ENCODE assay signal across 18 cellular contexts in the genomic region with DNA sequence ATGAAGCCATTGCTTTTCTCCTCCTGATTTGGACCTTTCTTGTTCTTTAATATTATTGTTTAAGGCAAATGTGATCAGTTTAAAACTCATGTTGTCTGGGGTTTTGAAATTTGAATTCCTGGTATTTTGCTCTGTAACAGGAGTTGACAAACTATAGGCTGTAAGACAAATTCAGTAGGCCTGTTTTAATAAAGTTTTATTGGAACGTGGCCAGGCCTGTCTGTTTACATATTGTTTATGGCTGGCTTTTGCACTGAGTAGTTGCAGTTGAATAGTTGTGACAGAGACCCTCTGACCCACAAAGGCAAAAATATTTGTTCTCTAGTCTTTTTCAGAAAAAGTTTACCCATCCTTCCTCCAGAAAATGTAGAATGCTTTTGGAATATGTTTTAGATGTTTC. TPM values are rescaled to one million over a fixed set of nuclear protein-coding genes. Genes with fewer than 3 reads are reported as not detected.
DNase-seq lines count a peak whose midpoint lies in the region; ATAC-seq, FAIRE-seq and TF ChIP-seq lines count a peak whose summit lies in the region.
"Had no signal": no experiment of that assay in that cellular context is flagged by ENCODE, and none has a peak within 500 bp of the region (broad histone marks: within the 10 kb centered on the region; RNA-seq: fewer than 3 reads in every experiment).

No MANE protein-coding gene starts in this region.

- H3K4me2 ChIP-seq in K562 (ENCODE audit: insufficient read depth, low read length), result no peak overlapping the region
- H3K4me2 ChIP-seq: A549; BLaER1 treated with 17β-estradiol and CSF1 and Interleukin-3, amounts not matched to agents 10 nM and 100 nM had no signal

- H3K4me1 ChIP-seq in K562 (replicated peaks in 1 of 2; ENCODE audit: control insufficient read depth in 2 of 2, insufficient read depth in 2 of 2, low read length in 2 of 2) (no peaks in the 10 kb centered on the region), esophagus squamous epithelium (peaks cover 0 to 5% (median 4%) of the 10 kb centered on the region in 3 donors)
- H3K4me1 ChIP-seq: A549; BLaER1 treated with 17β-estradiol and CSF1 and Interleukin-3, amounts not matched to agents 10 nM and 100 nM; Caco-2 had no signal

- H3K27me3 ChIP-seq in K562 (ENCODE audit: control insufficient read depth in 2 of 2, insufficient read depth in 2 of 2, low read length in 2 of 2), result no peaks in the 10 kb centered on the region
- H3K27me3 ChIP-seq in esophagus squamous epithelium, result no peaks in the 10 kb centered on the region
- H3K27me3 ChIP-seq: BLaER1 treated with 17β-estradiol and CSF1 and Interleukin-3, amounts not matched to agents 10 nM and 100 nM had no signal

- TF ChIP-seq RAD21 in K562 (CRISPR knock-in tag; conservative IDR thresholded peaks at IDR 0.05 in 1 of 2, IDR thresholded peaks at IDR 0.05 in 1 of 2), result no peak

- H3K4me3 ChIP-seq in K562, result no peak overlapping the region
- H3K4me3 ChIP-seq in esophagus squamous epithelium, result no peak overlapping the region
- H3K4me3 ChIP-seq: A549; BLaER1 treated with 17β-estradiol and CSF1 and Interleukin-3, amounts not matched to agents 10 nM and 100 nM had no signal

- H3K36me3 ChIP-seq in K562 (ENCODE audit: control insufficient read depth, insufficient read depth, low read length) (peaks cover 17% of the 10 kb centered on the region; the same call in 2 of the 3 replicates), esophagus squamous epithelium (peaks cover 0 to 19% (median 0%) of the 10 kb centered on the region in 3 donors)

- peak; percentile 74 for FAIRE-seq in GM12892 (lab: Jason Lieb, UNC)
- FAIRE-seq in K562 (lab: Jason Lieb, UNC), result no peak
- FAIRE-seq: A549, G401.6, GM19239 had no signal

- no peak overlapping the region for H2AFZ ChIP-seq in K562 (ENCODE audit: low read depth, low read length)

- no peak for TF ChIP-seq POLR2A in GM12892 (IDR thresholded peaks at IDR 0.05; ENCODE audit: low read depth, low read length)
- TF ChIP-seq POLR2A in K562 (conservative IDR thresholded peaks at IDR 0.05), result no peak
- no peak for TF ChIP-seq POLR2A in esophagus squamous epithelium (IDR thresholded peaks at IDR 0.05)

- H3K9me1 ChIP-seq in K562 (ENCODE audit: control insufficient read depth, insufficient read depth, low read length), result no peaks in the 10 kb centered on the region

- H3K9ac ChIP-seq in K562 (ENCODE audit: insufficient read depth in 1 of 2, low read depth in 2 of 2, low read length in 2 of 2), result no peak overlapping the region
- H3K9ac ChIP-seq: BLaER1 treated with 17β-estradiol and CSF1 and Interleukin-3, amounts not matched to agents 10 nM and 100 nM had no signal

- BruUV-seq in K562 (replicated peaks; lab: Mats Ljungman, UMichigan), result no TSS peak

- no peak for TF ChIP-seq EP300 in K562 (IDR thresholded peaks at IDR 0.05; ENCODE audit: low read length)

- intact Hi-C loops in K562 (cut with micrococcal nuclease), result no loop called here
- intact Hi-C loops in esophagus squamous epithelium (cut with DNase I), result no loop called here

- WGBS in K562 (ENCODE audit: insufficient coverage, low coverage, missing lambda C conversion rate), result 60% methylated on average over 1 of the region's 1 CpG
- 76 to 88% methylated on average over 1 of the region's 1 CpG for whole genome bisulfite sequencing in esophagus squamous epithelium, 2 donors

- H3K79me2 ChIP-seq in K562 (ENCODE audit: control insufficient read depth, insufficient read depth, low read length), result no peaks in the 10 kb centered on the region

- H3K9me3 ChIP-seq in K562 (replicated peaks; ENCODE audit: control insufficient read depth, insufficient read depth, low read depth, low read length), result no peaks in the 10 kb centered on the region
- no peaks in the 10 kb centered on the region for H3K9me3 ChIP-seq in esophagus squamous epithelium
- H3K9me3 ChIP-seq: A549; BLaER1 treated with 17β-estradiol and CSF1 and Interleukin-3, amounts not matched to agents 10 nM and 100 nM; Caco-2 had no signal

- POLR2A ChIA-PET in K562 (lab: Yijun Ruan, JAX), result interaction anchor here (0.7 to 1.6 kb wide), 3 partner anchors 8 to 56 kb away, joined by 3 to 6 read pairs (median 3); no protein-coding TSS in a partner anchor

- ATAC-seq in K562 (no peak), HG03108 (IDR thresholded peaks at IDR 0.05; ENCODE audit: unreplicated experiment) (no peak)
- ATAC-seq: A549; CD8-positive, alpha-beta T cell had no signal

- in situ Hi-C loops in K562 (cut with MboI), result no loop called here

- H4K20me1 ChIP-seq in K562 (replicated peaks; ENCODE audit: control insufficient read depth, insufficient read depth, low read length), result no peaks in the 10 kb centered on the region

- DNase-seq in GM12892 (ENCODE audit: insufficient read length) (no peak), K562 (ENCODE audit: extremely low read depth in 1 of 4, low spot score in 3 of 4) (no peak), esophagus squamous epithelium (lab: John Stamatoyannopoulos, UW) (no peak), NCI-H1417 (lab: John Stamatoyannopoulos, UW) (no peak)
- DNase-seq: AML-193; Caco-2; Calu3; CD4-positive, alpha-beta T cell; CD8-positive, alpha-beta T cell; DMS79 treated with DMSO at 0.1 percent for 48 hours; GF-D8 had no signal

- H3K27ac ChIP-seq in 22Rv1, result peak overlapping the region; percentile 55
- H3K27ac ChIP-seq in K562 (ENCODE audit: extremely low read depth, low read depth, low read length), result no peak overlapping the region
- no peak overlapping the region for H3K27ac ChIP-seq in esophagus squamous epithelium
- H3K27ac ChIP-seq: A549; BLaER1 treated with 17β-estradiol and CSF1 and Interleukin-3, amounts not matched to agents 10 nM and 100 nM; C4-2B had no signal

- CTCF ChIA-PET in K562 (lab: Yijun Ruan, JAX; ENCODE audit: low intra/inter-chr PET ratio), result no interaction called here

- TF ChIP-seq CTCF in 22Rv1 (IDR thresholded peaks at IDR 0.05) (no peak), K562 (IDR thresholded peaks at IDR 0.05 in 2 of 3, conservative IDR thresholded peaks at IDR 0.05 in 1 of 3; ENCODE audit: insufficient read depth in 2 of 3, low read depth in 1 of 3, low read length in 3 of 3) (no peak), esophagus squamous epithelium (IDR thresholded peaks at IDR 0.05) (no peak)

TF ChIP-seq in K562, 482 proteins besides CTCF, POLR2A, EP300 and RAD21 (continues in another document):
- TF ChIP-seq MAFF (IDR thresholded peaks at IDR 0.05; ENCODE audit: low read length), result no peak

RNA-seq across cellular contexts. Expression of a gene that starts 29.8 kb away (rescaled TPM):
- polyA plus RNA-seq in GM12892 (2012; ENCODE audit: missing spikeins), result 41.7 TPM
- 16.8 and 25.1 TPM in 2 replicates for total RNA-seq in K562 (2011; cell fraction: chromatin; rRNA removed; ENCODE audit: low replicate concordance)
- 19.8 and 22.5 TPM in 2 replicates for total RNA-seq in K562 (2011; cell fraction: nucleolus; rRNA removed)
- 30.4 and 45.0 TPM in 2 replicates for total RNA-seq in K562 (2011; cell fraction: nucleoplasm; rRNA removed)
- total RNA-seq in K562 (2014; rRNA removed) (44.8 and 44.9 TPM in 2 replicates), K562 (2014; rRNA removed; fragmentation: Illumina TruSeq; extraction: Trizol) (64.4 and 74.5 TPM in 2 replicates), K562 (2015; rRNA removed; fragmentation: Illumina TruSeq; extraction: Trizol) (54.4 and 56.9 TPM in 2 replicates), K562 (2021) (42.2 and 43.4 TPM in 2 replicates), esophagus squamous epithelium (10 to 100 TPM in 3 of 4 donors, 1 to 10 TPM in 1; 4.1 to 22.1 (median 17.9) TPM)
- polyA plus RNA-seq in K562 (2011; rRNA removed) (60.7 and 77.4 TPM in 2 replicates), K562 (2014; fragmentation: Illumina TruSeq; extraction: Trizol) (50.8 and 53.5 TPM in 2 replicates), K562 (2014; fragmentation: Nextera tagmentation; extraction: Ambion mirVana) (10 to 100 TPM; 79.6 to 90.0 TPM), K562 (2014; rRNA removed) (52.9 and 57.6 TPM in 2 replicates)
- 18.7 and 41.1 TPM in 2 replicates for polyA plus RNA-seq in K562 (2011; cell fraction: cytosol; rRNA removed)
- polyA plus RNA-seq in K562 (2011; cell fraction: nucleus; rRNA removed), result 14.4 and 34.3 TPM in 2 replicates
- polyA plus RNA-seq in K562 (2012), result 38.4 and 42.2 TPM in 2 replicates
- 37.0 and 57.7 TPM in 2 replicates for polyA minus RNA-seq in K562 (2011; rRNA and poly(A)+ RNA removed)
- polyA minus RNA-seq in K562 (2011; cell fraction: cytosol; rRNA and poly(A)+ RNA removed), result 14.0 and 14.7 TPM in 2 replicates
- 11.0 and 27.9 TPM in 2 replicates for polyA minus RNA-seq in K562 (2011; cell fraction: nucleus; rRNA and poly(A)+ RNA removed)
